Comparison of ENCODE assay signal across 1 cellular context in genomic region chr6:4790158-4790899, GRCh38.
A peak's percentile ranks its signal among the peaks of the same experiment; 100 is the strongest.
TF ChIP-seq lines count a peak whose summit lies in the region.

No MANE protein-coding gene starts in this region.

TF ChIP-seq in GM12878, 131 proteins besides CTCF, POLR2A, EP300 and RAD21:
- TF ChIP-seq, protein P1, sequence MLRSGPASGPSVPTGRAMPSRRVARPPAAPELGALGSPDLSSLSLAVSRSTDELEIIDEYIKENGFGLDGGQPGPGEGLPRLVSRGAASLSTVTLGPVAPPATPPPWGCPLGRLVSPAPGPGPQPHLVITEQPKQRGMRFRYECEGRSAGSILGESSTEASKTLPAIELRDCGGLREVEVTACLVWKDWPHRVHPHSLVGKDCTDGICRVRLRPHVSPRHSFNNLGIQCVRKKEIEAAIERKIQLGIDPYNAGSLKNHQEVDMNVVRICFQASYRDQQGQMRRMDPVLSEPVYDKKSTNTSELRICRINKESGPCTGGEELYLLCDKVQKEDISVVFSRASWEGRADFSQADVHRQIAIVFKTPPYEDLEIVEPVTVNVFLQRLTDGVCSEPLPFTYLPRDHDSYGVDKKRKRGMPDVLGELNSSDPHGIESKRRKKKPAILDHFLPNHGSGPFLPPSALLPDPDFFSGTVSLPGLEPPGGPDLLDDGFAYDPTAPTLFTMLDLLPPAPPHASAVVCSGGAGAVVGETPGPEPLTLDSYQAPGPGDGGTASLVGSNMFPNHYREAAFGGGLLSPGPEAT (IDR thresholded peaks at IDR 0.05; ENCODE audit: low read depth) = peak; percentile 30; the same call in 1 of the 2 replicates
- TF ChIP-seq ZNF687 (IDR thresholded peaks at IDR 0.05) = no peak
- TF ChIP-seq FOS (IDR thresholded peaks at IDR 0.05; ENCODE audit: borderline replicate concordance, extremely low read depth, insufficient read length) = no peak
- peak in 1 of 2 experiments; percentile 10; a peak in 2 of 4 replicates for TF ChIP-seq IKZF2 (IDR thresholded peaks at IDR 0.05)
- TF ChIP-seq JUNB (IDR thresholded peaks at IDR 0.05) = peak; percentile 28; the same call in 1 of the 2 replicates
